ENCODE assay signal across 1 cellular context in the genomic region with DNA sequence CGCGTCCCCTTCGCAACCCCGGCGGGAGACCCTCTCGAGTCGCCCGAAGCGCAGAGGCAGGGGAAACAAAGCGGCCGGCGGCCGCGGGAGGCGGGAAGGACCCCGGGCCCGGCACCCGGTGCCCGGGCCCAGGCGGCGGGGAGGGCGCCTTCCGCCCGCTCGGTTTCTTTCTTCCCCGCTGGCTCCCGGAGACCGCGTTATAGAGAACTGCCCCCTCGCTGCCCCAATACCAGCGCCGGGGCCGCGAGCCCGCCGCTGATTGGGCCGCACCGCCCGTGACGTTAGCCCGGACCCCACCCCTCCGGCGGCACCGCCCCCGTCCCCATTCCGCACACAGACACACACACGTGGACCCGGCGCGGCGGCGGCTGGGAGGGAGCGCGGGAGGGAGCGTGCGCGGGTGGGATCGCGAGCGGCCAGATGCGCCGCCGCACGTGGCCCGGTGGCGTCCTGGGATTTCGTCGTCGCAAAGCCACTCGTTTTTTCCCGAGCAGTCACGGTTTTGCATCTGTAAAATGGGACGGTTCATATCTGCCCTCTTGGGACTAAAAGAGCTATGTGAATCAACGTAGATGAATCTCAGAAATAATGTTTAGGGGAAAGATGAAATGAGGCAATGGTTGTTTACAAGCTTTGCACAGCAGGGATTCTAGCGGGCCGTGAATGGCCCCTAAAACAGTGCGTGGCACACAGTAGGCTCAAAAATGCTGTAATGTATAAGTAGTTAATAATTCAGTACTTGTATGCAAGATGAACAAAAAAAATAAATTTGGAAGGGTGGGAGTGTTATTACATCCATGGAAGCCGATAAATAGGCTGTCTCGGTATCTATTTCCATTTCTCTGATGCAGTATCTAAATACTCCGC.
TF ChIP-seq lines count a peak whose summit lies in the region.

A gene (minus strand): TSS at position 209 of the 867 bp plus-strand sequence. CDS start 462 bp downstream, outside the sequence.

TF ChIP-seq in HepG2, 621 proteins besides CTCF, POLR2A, EP300 and RAD21 (continued from another document and continues in another):
- peak; percentile 63; the same call in 1 of the 2 replicates for TF ChIP-seq ZNF768 (CRISPR knock-in tag; IDR thresholded peaks at IDR 0.05)
- TF ChIP-seq, protein P1, sequence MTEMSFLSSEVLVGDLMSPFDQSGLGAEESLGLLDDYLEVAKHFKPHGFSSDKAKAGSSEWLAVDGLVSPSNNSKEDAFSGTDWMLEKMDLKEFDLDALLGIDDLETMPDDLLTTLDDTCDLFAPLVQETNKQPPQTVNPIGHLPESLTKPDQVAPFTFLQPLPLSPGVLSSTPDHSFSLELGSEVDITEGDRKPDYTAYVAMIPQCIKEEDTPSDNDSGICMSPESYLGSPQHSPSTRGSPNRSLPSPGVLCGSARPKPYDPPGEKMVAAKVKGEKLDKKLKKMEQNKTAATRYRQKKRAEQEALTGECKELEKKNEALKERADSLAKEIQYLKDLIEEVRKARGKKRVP (CRISPR knock-in tag; IDR thresholded peaks at IDR 0.05), result peak in 1 of 2 experiments; percentile 76; a peak in 2 of 4 replicates
- TF ChIP-seq ATF7-NPFF (CRISPR knock-in tag; IDR thresholded peaks at IDR 0.05; ENCODE audit: low read depth), result peak; percentile 99
- TF ChIP-seq, protein P2, sequence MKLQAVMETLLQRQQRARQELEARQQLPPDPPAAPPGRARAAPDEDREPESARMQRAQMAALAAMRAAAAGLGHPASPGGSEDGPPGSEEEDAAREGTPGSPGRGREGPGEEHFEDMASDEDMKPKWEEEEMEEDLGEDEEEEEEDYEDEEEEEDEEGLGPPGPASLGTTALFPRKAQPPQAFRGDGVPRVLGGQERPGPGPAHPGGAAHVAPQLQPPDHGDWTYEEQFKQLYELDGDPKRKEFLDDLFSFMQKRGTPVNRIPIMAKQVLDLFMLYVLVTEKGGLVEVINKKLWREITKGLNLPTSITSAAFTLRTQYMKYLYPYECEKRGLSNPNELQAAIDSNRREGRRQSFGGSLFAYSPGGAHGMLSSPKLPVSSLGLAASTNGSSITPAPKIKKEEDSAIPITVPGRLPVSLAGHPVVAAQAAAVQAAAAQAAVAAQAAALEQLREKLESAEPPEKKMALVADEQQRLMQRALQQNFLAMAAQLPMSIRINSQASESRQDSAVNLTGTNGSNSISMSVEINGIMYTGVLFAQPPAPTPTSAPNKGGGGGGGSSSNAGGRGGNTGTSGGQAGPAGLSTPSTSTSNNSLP (IDR thresholded peaks at IDR 0.05; ENCODE audit: low read depth, low read length), result no peak
- TF ChIP-seq CREB1 (IDR thresholded peaks at IDR 0.05), result peak; percentile 76
- TF ChIP-seq CREB1 (CRISPR knock-in tag; IDR thresholded peaks at IDR 0.05), result no peak; the same call in 1 of the 2 replicates
- TF ChIP-seq TP53 (CRISPR knock-in tag; conservative IDR thresholded peaks at IDR 0.05), result no peak; the same call in 1 of the 2 replicates
- TF ChIP-seq ZFP82 (CRISPR knock-in tag; IDR thresholded peaks at IDR 0.05; ENCODE audit: borderline replicate concordance), result no peak; the same call in 1 of the 2 replicates
- TF ChIP-seq ZNF709 (CRISPR knock-in tag; IDR thresholded peaks at IDR 0.05), result peak; percentile 64; the same call in 1 of the 2 replicates
- TF ChIP-seq, protein P3, sequence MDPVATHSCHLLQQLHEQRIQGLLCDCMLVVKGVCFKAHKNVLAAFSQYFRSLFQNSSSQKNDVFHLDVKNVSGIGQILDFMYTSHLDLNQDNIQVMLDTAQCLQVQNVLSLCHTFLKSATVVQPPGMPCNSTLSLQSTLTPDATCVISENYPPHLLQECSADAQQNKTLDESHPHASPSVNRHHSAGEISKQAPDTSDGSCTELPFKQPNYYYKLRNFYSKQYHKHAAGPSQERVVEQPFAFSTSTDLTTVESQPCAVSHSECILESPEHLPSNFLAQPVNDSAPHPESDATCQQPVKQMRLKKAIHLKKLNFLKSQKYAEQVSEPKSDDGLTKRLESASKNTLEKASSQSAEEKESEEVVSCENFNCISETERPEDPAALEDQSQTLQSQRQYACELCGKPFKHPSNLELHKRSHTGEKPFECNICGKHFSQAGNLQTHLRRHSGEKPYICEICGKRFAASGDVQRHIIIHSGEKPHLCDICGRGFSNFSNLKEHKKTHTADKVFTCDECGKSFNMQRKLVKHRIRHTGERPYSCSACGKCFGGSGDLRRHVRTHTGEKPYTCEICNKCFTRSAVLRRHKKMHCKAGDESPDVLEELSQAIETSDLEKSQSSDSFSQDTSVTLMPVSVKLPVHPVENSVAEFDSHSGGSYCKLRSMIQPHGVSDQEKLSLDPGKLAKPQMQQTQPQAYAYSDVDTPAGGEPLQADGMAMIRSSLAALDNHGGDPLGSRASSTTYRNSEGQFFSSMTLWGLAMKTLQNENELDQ (CRISPR knock-in tag; IDR thresholded peaks at IDR 0.05; ENCODE audit: borderline replicate concordance), result no peak
- TF ChIP-seq, protein P4, sequence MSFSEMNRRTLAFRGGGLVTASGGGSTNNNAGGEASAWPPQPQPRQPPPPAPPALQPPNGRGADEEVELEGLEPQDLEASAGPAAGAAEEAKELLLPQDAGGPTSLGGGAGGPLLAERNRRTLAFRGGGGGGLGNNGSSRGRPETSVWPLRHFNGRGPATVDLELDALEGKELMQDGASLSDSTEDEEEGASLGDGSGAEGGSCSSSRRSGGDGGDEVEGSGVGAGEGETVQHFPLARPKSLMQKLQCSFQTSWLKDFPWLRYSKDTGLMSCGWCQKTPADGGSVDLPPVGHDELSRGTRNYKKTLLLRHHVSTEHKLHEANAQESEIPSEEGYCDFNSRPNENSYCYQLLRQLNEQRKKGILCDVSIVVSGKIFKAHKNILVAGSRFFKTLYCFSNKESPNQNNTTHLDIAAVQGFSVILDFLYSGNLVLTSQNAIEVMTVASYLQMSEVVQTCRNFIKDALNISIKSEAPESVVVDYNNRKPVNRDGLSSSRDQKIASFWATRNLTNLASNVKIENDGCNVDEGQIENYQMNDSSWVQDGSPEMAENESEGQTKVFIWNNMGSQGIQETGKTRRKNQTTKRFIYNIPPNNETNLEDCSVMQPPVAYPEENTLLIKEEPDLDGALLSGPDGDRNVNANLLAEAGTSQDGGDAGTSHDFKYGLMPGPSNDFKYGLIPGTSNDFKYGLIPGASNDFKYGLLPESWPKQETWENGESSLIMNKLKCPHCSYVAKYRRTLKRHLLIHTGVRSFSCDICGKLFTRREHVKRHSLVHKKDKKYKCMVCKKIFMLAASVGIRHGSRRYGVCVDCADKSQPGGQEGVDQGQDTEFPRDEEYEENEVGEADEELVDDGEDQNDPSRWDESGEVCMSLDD (CRISPR knock-in tag; IDR thresholded peaks at IDR 0.05; ENCODE audit: borderline replicate concordance), result no peak
- TF ChIP-seq ZNF749 (CRISPR knock-in tag; IDR thresholded peaks at IDR 0.05; ENCODE audit: borderline replicate concordance), result peak; percentile 94
- TF ChIP-seq MIER2 (CRISPR knock-in tag; IDR thresholded peaks at IDR 0.05), result peak; percentile 79
- TF ChIP-seq ZMAT3 (CRISPR knock-in tag; conservative IDR thresholded peaks at IDR 0.05), result no peak
- TF ChIP-seq ZNF350 (CRISPR knock-in tag; IDR thresholded peaks at IDR 0.05; ENCODE audit: borderline replicate concordance, low read depth), result peak; percentile 79
- no peak for TF ChIP-seq TCF12 (IDR thresholded peaks at IDR 0.05)
- peak; percentile 16; the same call in 1 of the 2 replicates for TF ChIP-seq TCF12 (CRISPR knock-in tag; IDR thresholded peaks at IDR 0.05)
- peak; percentile 89; the same call in 1 of the 2 replicates for TF ChIP-seq KDM3A (CRISPR knock-in tag; IDR thresholded peaks at IDR 0.05; ENCODE audit: low read depth)
- TF ChIP-seq, protein P5, sequence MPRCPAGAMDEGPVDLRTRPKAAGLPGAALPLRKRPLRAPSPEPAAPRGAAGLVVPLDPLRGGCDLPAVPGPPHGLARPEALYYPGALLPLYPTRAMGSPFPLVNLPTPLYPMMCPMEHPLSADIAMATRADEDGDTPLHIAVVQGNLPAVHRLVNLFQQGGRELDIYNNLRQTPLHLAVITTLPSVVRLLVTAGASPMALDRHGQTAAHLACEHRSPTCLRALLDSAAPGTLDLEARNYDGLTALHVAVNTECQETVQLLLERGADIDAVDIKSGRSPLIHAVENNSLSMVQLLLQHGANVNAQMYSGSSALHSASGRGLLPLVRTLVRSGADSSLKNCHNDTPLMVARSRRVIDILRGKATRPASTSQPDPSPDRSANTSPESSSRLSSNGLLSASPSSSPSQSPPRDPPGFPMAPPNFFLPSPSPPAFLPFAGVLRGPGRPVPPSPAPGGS (CRISPR knock-in tag; IDR thresholded peaks at IDR 0.05), result peak; percentile 87
- TF ChIP-seq, protein P6, sequence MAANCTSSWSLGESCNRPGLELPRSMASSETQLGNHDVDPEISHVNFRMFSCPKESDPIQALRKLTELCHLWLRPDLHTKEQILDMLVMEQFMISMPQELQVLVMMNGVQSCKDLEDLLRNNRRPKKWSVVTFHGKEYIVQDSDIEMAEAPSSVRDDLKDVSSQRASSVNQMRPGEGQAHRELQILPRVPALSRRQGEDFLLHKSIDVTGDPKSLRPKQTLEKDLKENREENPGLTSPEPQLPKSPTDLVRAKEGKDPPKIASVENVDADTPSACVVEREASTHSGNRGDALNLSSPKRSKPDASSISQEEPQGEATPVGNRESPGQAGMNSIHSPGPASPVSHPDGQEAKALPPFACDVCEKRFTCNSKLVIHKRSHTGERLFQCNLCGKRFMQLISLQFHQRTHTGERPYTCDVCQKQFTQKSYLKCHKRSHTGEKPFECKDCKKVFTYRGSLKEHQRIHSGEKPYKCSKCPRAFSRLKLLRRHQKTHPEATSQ (CRISPR knock-in tag; IDR thresholded peaks at IDR 0.05; ENCODE audit: borderline replicate concordance), result peak; percentile 95
- TF ChIP-seq, protein P7, sequence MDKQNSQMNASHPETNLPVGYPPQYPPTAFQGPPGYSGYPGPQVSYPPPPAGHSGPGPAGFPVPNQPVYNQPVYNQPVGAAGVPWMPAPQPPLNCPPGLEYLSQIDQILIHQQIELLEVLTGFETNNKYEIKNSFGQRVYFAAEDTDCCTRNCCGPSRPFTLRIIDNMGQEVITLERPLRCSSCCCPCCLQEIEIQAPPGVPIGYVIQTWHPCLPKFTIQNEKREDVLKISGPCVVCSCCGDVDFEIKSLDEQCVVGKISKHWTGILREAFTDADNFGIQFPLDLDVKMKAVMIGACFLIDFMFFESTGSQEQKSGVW (CRISPR knock-in tag; IDR thresholded peaks at IDR 0.05; ENCODE audit: borderline replicate concordance), result no peak
- TF ChIP-seq TEAD2 (CRISPR knock-in tag; IDR thresholded peaks at IDR 0.05), result peak; percentile 92; the same call in 1 of the 2 replicates
- no peak for TF ChIP-seq ZSCAN29 (CRISPR knock-in tag; conservative IDR thresholded peaks at IDR 0.05)
- no peak for TF ChIP-seq ZNF260 (CRISPR knock-in tag; IDR thresholded peaks at IDR 0.05; ENCODE audit: borderline replicate concordance, low read depth)
- TF ChIP-seq ARNT2 (CRISPR knock-in tag; IDR thresholded peaks at IDR 0.05; ENCODE audit: low read depth), result peak; percentile 98
- peak; percentile 93; the same call in 1 of the 2 replicates for TF ChIP-seq CCDC6 (CRISPR knock-in tag; IDR thresholded peaks at IDR 0.05)
- no peak for TF ChIP-seq TAF15 (IDR thresholded peaks at IDR 0.05; ENCODE audit: low read depth, low read length, poor library complexity, severe bottlenecking)
- peak; percentile 85 for TF ChIP-seq ZNF766 (CRISPR knock-in tag; IDR thresholded peaks at IDR 0.05; ENCODE audit: borderline replicate concordance)
- no peak for TF ChIP-seq ZSCAN12 (CRISPR knock-in tag; IDR thresholded peaks at IDR 0.05)
- TF ChIP-seq ZNF337 (CRISPR knock-in tag; IDR thresholded peaks at IDR 0.05; ENCODE audit: borderline replicate concordance, low read depth), result no peak
- TF ChIP-seq IRX3 (CRISPR knock-in tag; IDR thresholded peaks at IDR 0.05; ENCODE audit: borderline replicate concordance, low read depth), result peak; percentile 89; the same call in 1 of the 2 replicates
- TF ChIP-seq ZNF615 (CRISPR knock-in tag; IDR thresholded peaks at IDR 0.05; ENCODE audit: borderline replicate concordance), result no peak
- no peak; the same call in 1 of the 2 replicates for TF ChIP-seq NCOR1 (IDR thresholded peaks at IDR 0.05; ENCODE audit: borderline replicate concordance, low read length)
- TF ChIP-seq FOXK1 (CRISPR knock-in tag; IDR thresholded peaks at IDR 0.05; ENCODE audit: borderline replicate concordance, low read depth), result peak; percentile 89
- no peak for TF ChIP-seq ZNF30 (CRISPR knock-in tag; IDR thresholded peaks at IDR 0.05)
- TF ChIP-seq EHMT2 (IDR thresholded peaks at IDR 0.05; ENCODE audit: borderline replicate concordance, low read depth, low read length), result no peak
- no peak for TF ChIP-seq PHF21A (CRISPR knock-in tag; IDR thresholded peaks at IDR 0.05)
- TF ChIP-seq GZF1 (CRISPR knock-in tag; IDR thresholded peaks at IDR 0.05), result no peak
- TF ChIP-seq ZNF234 (CRISPR knock-in tag; conservative IDR thresholded peaks at IDR 0.05), result peak; percentile 90; the same call in 1 of the 2 replicates
- TF ChIP-seq ZNF558 (CRISPR knock-in tag; IDR thresholded peaks at IDR 0.05; ENCODE audit: borderline replicate concordance), result no peak
- TF ChIP-seq ZNF367 (CRISPR knock-in tag; IDR thresholded peaks at IDR 0.05; ENCODE audit: borderline replicate concordance), result peak; percentile 76; the same call in 1 of the 2 replicates
- TF ChIP-seq MTA1 (CRISPR knock-in tag; IDR thresholded peaks at IDR 0.05; ENCODE audit: borderline replicate concordance), result peak; percentile 48; the same call in 1 of the 2 replicates
- no peak for TF ChIP-seq ZNF101 (CRISPR knock-in tag; IDR thresholded peaks at IDR 0.05; ENCODE audit: borderline replicate concordance, low read depth)
- TF ChIP-seq RARG (CRISPR knock-in tag; IDR thresholded peaks at IDR 0.05; ENCODE audit: low read depth), result peak; percentile 97
- TF ChIP-seq ZNF792 (CRISPR knock-in tag; IDR thresholded peaks at IDR 0.05), result peak; percentile 94
- TF ChIP-seq, protein P8, sequence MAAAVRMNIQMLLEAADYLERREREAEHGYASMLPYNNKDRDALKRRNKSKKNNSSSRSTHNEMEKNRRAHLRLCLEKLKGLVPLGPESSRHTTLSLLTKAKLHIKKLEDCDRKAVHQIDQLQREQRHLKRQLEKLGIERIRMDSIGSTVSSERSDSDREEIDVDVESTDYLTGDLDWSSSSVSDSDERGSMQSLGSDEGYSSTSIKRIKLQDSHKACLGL (CRISPR knock-in tag; IDR thresholded peaks at IDR 0.05), result peak; percentile 98
- no peak for TF ChIP-seq SRF (IDR thresholded peaks at IDR 0.05; ENCODE audit: low read depth, low read length)
- TF ChIP-seq, protein P9, sequence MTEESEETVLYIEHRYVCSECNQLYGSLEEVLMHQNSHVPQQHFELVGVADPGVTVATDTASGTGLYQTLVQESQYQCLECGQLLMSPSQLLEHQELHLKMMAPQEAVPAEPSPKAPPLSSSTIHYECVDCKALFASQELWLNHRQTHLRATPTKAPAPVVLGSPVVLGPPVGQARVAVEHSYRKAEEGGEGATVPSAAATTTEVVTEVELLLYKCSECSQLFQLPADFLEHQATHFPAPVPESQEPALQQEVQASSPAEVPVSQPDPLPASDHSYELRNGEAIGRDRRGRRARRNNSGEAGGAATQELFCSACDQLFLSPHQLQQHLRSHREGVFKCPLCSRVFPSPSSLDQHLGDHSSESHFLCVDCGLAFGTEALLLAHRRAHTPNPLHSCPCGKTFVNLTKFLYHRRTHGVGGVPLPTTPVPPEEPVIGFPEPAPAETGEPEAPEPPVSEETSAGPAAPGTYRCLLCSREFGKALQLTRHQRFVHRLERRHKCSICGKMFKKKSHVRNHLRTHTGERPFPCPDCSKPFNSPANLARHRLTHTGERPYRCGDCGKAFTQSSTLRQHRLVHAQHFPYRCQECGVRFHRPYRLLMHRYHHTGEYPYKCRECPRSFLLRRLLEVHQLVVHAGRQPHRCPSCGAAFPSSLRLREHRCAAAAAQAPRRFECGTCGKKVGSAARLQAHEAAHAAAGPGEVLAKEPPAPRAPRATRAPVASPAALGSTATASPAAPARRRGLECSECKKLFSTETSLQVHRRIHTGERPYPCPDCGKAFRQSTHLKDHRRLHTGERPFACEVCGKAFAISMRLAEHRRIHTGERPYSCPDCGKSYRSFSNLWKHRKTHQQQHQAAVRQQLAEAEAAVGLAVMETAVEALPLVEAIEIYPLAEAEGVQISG (CRISPR knock-in tag; IDR thresholded peaks at IDR 0.05), result no peak; the same call in 1 of the 2 replicates
- no peak for TF ChIP-seq TRIM24 (CRISPR knock-in tag; IDR thresholded peaks at IDR 0.05)
